In the genomic region with DNA sequence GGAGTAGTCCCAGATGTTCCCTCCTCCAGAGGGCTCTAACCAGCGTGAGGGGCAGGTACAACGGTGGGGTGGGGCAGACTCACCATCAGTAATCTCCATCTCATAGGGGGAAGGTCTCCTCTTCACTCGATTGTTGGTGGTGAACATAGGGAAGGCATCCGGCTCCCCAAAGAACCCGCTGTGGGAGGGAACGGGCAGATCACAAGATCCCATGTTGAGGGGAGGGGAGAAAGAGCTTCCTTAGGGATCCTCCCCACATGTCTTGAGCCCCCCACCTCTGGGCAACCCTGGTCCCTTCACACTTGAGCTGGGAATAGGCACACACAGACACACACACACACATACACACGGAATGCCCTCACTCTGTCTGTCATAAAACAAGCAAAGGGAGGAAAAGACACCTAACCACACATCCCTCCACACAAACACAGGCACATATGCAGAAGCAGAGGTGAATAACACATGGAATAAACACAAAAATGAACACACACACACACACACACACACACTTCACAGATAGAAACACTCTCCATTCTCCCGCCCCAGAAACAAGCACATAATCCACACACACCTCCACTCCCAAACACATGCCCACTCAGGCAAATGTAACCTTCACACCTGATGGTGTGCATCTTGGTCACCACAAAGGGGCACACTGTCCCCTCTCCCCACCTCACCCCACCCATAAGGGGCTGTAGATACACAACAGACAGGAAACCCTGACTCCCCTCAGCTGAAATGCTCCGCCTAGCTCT, we compare ENCODE assay signal across 32 cellular contexts. TPM values are rescaled to one million over a fixed set of nuclear protein-coding genes. Genes with fewer than 3 reads are reported as not detected.
"Had no signal": no experiment of that assay in that cellular context is flagged by ENCODE, and none has a peak within 500 bp of the region (broad histone marks: within the 10 kb centered on the region; RNA-seq: fewer than 3 reads in every experiment).

No MANE protein-coding gene starts in this region.

- FAIRE-seq: colon, endometrium, kidney, small intestine had no signal

- H3K9me3 Mint-ChIP-seq: activated naive CD8-positive, alpha-beta T cell treated with anti-CD3 and anti-CD28 coated beads for 36 hours; stimulated activated effector memory CD8-positive, alpha-beta T cell treated with anti-CD3 and anti-CD28 coated beads, Interleukin-12 subunit alpha, Interleukin-12 subunit beta, amount 100 ng/mL, for 72 hours; stimulated activated naive CD8-positive, alpha-beta T cell treated with anti-CD3 and anti-CD28 coated beads, Interleukin-15, Interleukin-2, amounts not matched to agents 100 ng/mL and 50 ng/mL, for 24 hours; T-helper 2 cell treated with Interferon-gamma antibody and Interleukin-4, amounts not matched to agents 5 μg/mL and 100 μg/mL, for 36 hours had no signal

- ATAC-seq: activated CD4-positive, alpha-beta T cell treated with anti-CD3 and anti-CD28 coated beads for 36 hours; activated CD8-positive, alpha-beta memory T cell treated with anti-CD3 and anti-CD28 coated beads, Interleukin-2, amount 10 ng/mL, durations not matched to agents 7 days and 5 days; body of pancreas; gastrocnemius medialis; left colon had no signal

- H3K4me3 Mint-ChIP-seq: activated CD4-positive, alpha-beta T cell treated with anti-CD3 and anti-CD28 coated beads for 36 hours; activated CD8-positive, alpha-beta memory T cell treated with anti-CD3 and anti-CD28 coated beads, Interleukin-2, amount 10 ng/mL, durations not matched to agents 7 days and 5 days; activated CD8-positive, alpha-beta T cell treated with anti-CD3 and anti-CD28 coated beads, Interleukin-2, amount 10 ng/mL, durations not matched to agents 7 days and 5 days; activated naive CD8-positive, alpha-beta T cell treated with anti-CD3 and anti-CD28 coated beads for 36 hours; immature natural killer cell; naive thymus-derived CD4-positive, alpha-beta T cell; neural crest cell; stimulated activated effector memory CD8-positive, alpha-beta T cell treated with anti-CD3 and anti-CD28 coated beads, Interleukin-12 subunit alpha, Interleukin-12 subunit beta, amount 100 ng/mL, for 72 hours; stimulated activated naive CD8-positive, alpha-beta T cell treated with anti-CD3 and anti-CD28 coated beads, Interleukin-15, Interleukin-2, amounts not matched to agents 100 ng/mL and 50 ng/mL, for 24 hours; T-helper 2 cell treated with Interferon-gamma antibody and Interleukin-4, amounts not matched to agents 5 μg/mL and 100 μg/mL, for 36 hours had no signal

- H3K79me2 ChIP-seq: hepatocyte had no signal

- H2AFZ ChIP-seq: hepatocyte had no signal

- H3K36me3 ChIP-seq: adrenal gland, gastrocnemius medialis, sigmoid colon, thoracic aorta, vagina had no signal

- H3K36me3 Mint-ChIP-seq: activated CD8-positive, alpha-beta memory T cell treated with anti-CD3 and anti-CD28 coated beads, Interleukin-2, amount 10 ng/mL, durations not matched to agents 7 days and 5 days; activated naive CD8-positive, alpha-beta T cell treated with anti-CD3 and anti-CD28 coated beads for 36 hours; immature natural killer cell; stimulated activated effector memory CD8-positive, alpha-beta T cell treated with anti-CD3 and anti-CD28 coated beads, Interleukin-12 subunit alpha, Interleukin-12 subunit beta, amount 100 ng/mL, for 72 hours had no signal

- H3K27ac ChIP-seq: adrenal gland, body of pancreas, gastrocnemius medialis, hepatocyte, sigmoid colon, thoracic aorta, vagina had no signal

- H3K27ac Mint-ChIP-seq: activated CD4-positive, alpha-beta T cell treated with anti-CD3 and anti-CD28 coated beads for 36 hours; activated CD8-positive, alpha-beta memory T cell treated with anti-CD3 and anti-CD28 coated beads, Interleukin-2, amount 10 ng/mL, durations not matched to agents 7 days and 5 days; activated CD8-positive, alpha-beta T cell treated with anti-CD3 and anti-CD28 coated beads, Interleukin-2, amount 10 ng/mL, durations not matched to agents 7 days and 5 days; activated naive CD8-positive, alpha-beta T cell treated with anti-CD3 and anti-CD28 coated beads for 36 hours; immature natural killer cell; naive thymus-derived CD4-positive, alpha-beta T cell; stimulated activated effector memory CD8-positive, alpha-beta T cell treated with anti-CD3 and anti-CD28 coated beads, Interleukin-12 subunit alpha, Interleukin-12 subunit beta, amount 100 ng/mL, for 72 hours; stimulated activated naive CD8-positive, alpha-beta T cell treated with anti-CD3 and anti-CD28 coated beads, Interleukin-15, Interleukin-2, amounts not matched to agents 100 ng/mL and 50 ng/mL, for 24 hours; T-helper 2 cell treated with Interferon-gamma antibody and Interleukin-4, amounts not matched to agents 5 μg/mL and 100 μg/mL, for 36 hours had no signal

- H3K4me3 ChIP-seq: body of pancreas, hepatocyte had no signal

- H3K9me3 ChIP-seq: adrenal gland, body of pancreas, gastrocnemius medialis, sigmoid colon, thoracic aorta, vagina had no signal

- DNase-seq: activated CD4-positive, alpha-beta T cell treated with anti-CD3 and anti-CD28 coated beads for 36 hours; activated CD4-positive, CD25-positive, alpha-beta regulatory T cell; activated CD8-positive, alpha-beta memory T cell treated with anti-CD3 and anti-CD28 coated beads, Interleukin-2, amount 10 ng/mL, durations not matched to agents 7 days and 5 days; activated CD8-positive, alpha-beta T cell treated with anti-CD3 and anti-CD28 coated beads, Interleukin-2, amount 10 ng/mL, durations not matched to agents 7 days and 5 days; activated naive CD4-positive, alpha-beta T cell treated with Interleukin-2 at 50 U/mL for 16 hours; activated naive CD8-positive, alpha-beta T cell treated with anti-CD3 and anti-CD28 coated beads for 36 hours; aorta; body of pancreas; dermis blood vessel endothelial cell; effector CD4-positive, alpha-beta T cell; gastrocnemius medialis; immature natural killer cell; kidney; left colon; midbrain; naive thymus-derived CD4-positive, alpha-beta T cell; occipital lobe; sigmoid colon; small intestine; stimulated activated CD4-positive, alpha-beta T cell treated with anti-CD3 and anti-CD28 coated beads, Interleukin-4, amount 100 ng/mL, for 24 hours; T-helper 1 cell; trophoblast cell had no signal

RNA-seq across cellular contexts. Expression of a gene that starts 7.9 kb away (rescaled TPM):
- total RNA-seq: activated CD8-positive, alpha-beta memory T cell treated with anti-CD3 and anti-CD28 coated beads, Interleukin-2, amount 10 ng/mL, durations not matched to agents 7 days and 5 days; activated CD8-positive, alpha-beta T cell treated with anti-CD3 and anti-CD28 coated beads, Interleukin-2, amount 10 ng/mL, durations not matched to agents 7 days and 5 days; activated naive CD8-positive, alpha-beta T cell treated with anti-CD3 and anti-CD28 coated beads for 36 hours had no signal
- polyA plus RNA-seq: hepatocyte; naive thymus-derived CD4-positive, alpha-beta T cell had no signal

RNA-seq across cellular contexts. Expression of a gene that starts 34.3 kb away (rescaled TPM):
- total RNA-seq: activated CD4-positive, alpha-beta T cell treated with anti-CD3 and anti-CD28 coated beads for 36 hours; activated CD8-positive, alpha-beta memory T cell treated with anti-CD3 and anti-CD28 coated beads, Interleukin-2, amount 10 ng/mL, durations not matched to agents 7 days and 5 days; activated CD8-positive, alpha-beta T cell treated with anti-CD3 and anti-CD28 coated beads, Interleukin-2, amount 10 ng/mL, durations not matched to agents 7 days and 5 days; activated naive CD8-positive, alpha-beta T cell treated with anti-CD3 and anti-CD28 coated beads for 36 hours; naive thymus-derived CD4-positive, alpha-beta T cell; neural crest cell; occipital lobe; sigmoid colon; thoracic aorta had no signal
- polyA plus RNA-seq: naive thymus-derived CD4-positive, alpha-beta T cell had no signal
